Comparison of ENCODE assay signal across 16 cellular contexts in the genomic region with DNA sequence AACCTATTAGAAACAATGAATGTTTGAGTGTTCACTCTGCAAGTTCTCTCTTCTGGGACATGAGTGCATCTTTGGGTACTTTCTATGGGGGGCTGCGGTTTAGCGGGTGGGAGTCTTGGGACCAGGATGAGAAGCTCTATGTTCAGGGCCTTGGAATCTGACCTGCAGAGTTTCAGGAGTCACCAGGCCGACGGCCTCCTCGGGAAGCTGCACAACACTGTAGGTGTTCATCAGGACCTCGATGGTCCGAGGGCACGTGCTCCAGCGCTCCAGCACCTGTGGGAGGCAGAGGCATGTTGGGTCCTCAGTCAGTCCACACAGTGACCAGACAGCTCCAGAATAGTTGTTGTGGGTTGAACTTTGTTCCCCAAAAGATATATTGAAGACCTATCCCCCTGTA. TPM values are rescaled to one million over a fixed set of nuclear protein-coding genes. Genes with fewer than 3 reads are reported as not detected.
DNase-seq lines count a peak whose midpoint lies in the region; ATAC-seq, FAIRE-seq and TF ChIP-seq lines count a peak whose summit lies in the region.
"Had no signal": no experiment of that assay in that cellular context is flagged by ENCODE, and none has a peak within 500 bp of the region (broad histone marks: within the 10 kb centered on the region; RNA-seq: fewer than 3 reads in every experiment).

No MANE protein-coding gene starts in this region.

- no peak overlapping the region for H3K27ac Mint-ChIP-seq in activated B cell treated with CpG ODN at 0.5 μM for 24 hours

- H3K27ac ChIP-seq in stomach: no peak overlapping the region
- H3K27ac ChIP-seq: 22Rv1, BLaER1, HL-60 had no signal

- no peaks in the 10 kb centered on the region for H3K9me3 Mint-ChIP-seq in activated B cell treated with CpG ODN at 0.5 μM for 24 hours

- no peak overlapping the region for H3K4me3 Mint-ChIP-seq in activated B cell treated with CpG ODN at 0.5 μM for 24 hours

- no peak for ATAC-seq in activated B cell treated with CpG ODN at 0.5 μM for 24 hours (ENCODE audit: low read depth)
- ATAC-seq: GM12878 had no signal

- H3K9me3 ChIP-seq in stomach: no peaks in the 10 kb centered on the region

- no peak for FAIRE-seq in H54 (lab: Jason Lieb, UNC)
- FAIRE-seq: GM12878, GM18507 had no signal

- DNase-seq in activated CD8-positive, alpha-beta memory T cell treated with anti-CD3 and anti-CD28 coated beads, Interleukin-2, amount 50 U/mL, for 48 hours: peak; percentile 30
- no peak for DNase-seq in activated CD8-positive, alpha-beta memory T cell treated with anti-CD3 and anti-CD28 coated beads for 24 hours
- DNase-seq in activated B cell treated with CpG ODN at 0.5 μM for 24 hours (peak; percentile 8), mesenteric fat pad (ENCODE audit: low spot score) (peak; percentile 67), stomach (peak; percentile 9), UCSD-AML1 (lab: John Stamatoyannopoulos, UW; ENCODE audit: unreplicated experiment) (no peak), H54 (ENCODE audit: insufficient read length, low spot score) (no peak), NCI-H1105 treated with DMSO at 0.1 percent for 48 hours (lab: John Stamatoyannopoulos, UW) (no peak)
- DNase-seq: AML-193 had no signal

- H3K4me3 ChIP-seq in stomach: no peak overlapping the region
- H3K4me3 ChIP-seq: BLaER1, GM12878 had no signal

- H3K27me3 Mint-ChIP-seq in activated B cell treated with CpG ODN at 0.5 μM for 24 hours: peaks cover 41% of the 10 kb centered on the region

- H3K36me3 ChIP-seq in stomach: no peaks in the 10 kb centered on the region
- H3K36me3 ChIP-seq: BLaER1 had no signal

- POLR2A ChIA-PET in activated B cell treated with CpG ODN at 0.5 μM for 24 hours (lab: Charles Lee): no interaction called here

- no peak for TF ChIP-seq EP300 in stomach (IDR thresholded peaks at IDR 0.05)

- peaks cover 0 to 10% (median 5%) of the 10 kb centered on the region in 4 donors for H3K4me1 ChIP-seq in stomach
- H3K4me1 ChIP-seq: BLaER1 had no signal

- TF ChIP-seq POLR2A in stomach (IDR thresholded peaks at IDR 0.05) (no peak), H54 (IDR thresholded peaks at IDR 0.05; ENCODE audit: low read depth, low read length) (no peak)

- no peak for TF ChIP-seq CTCF in activated B cell treated with CpG ODN at 0.5 μM for 24 hours (IDR thresholded peaks at IDR 0.05)
- no peak for TF ChIP-seq CTCF in stomach (IDR thresholded peaks at IDR 0.05)

- H3K27me3 ChIP-seq in stomach: peaks cover 0 to 95% (median 47%) of the 10 kb centered on the region in 3 donors

- WGBS in stomach, 5 donors: 87 to 93% (median 90%) methylated on average over 9 of the region's 9 CpGs

- peaks cover 2% of the 10 kb centered on the region for H3K4me1 Mint-ChIP-seq in activated B cell treated with CpG ODN at 0.5 μM for 24 hours

- intact Hi-C loops in activated B cell treated with CpG ODN at 0.5 μM for 24 hours (cut with micrococcal nuclease): no loop called here
- intact Hi-C loops in stomach (cut with DNase I; ENCODE audit: low total_unique reads): no loop called here

- CTCF ChIA-PET in activated B cell treated with CpG ODN at 0.5 μM for 24 hours (lab: Charles Lee): interaction anchor here (1.2 kb wide), 1 partner anchor 8 kb away, joined by 3 read pairs; no protein-coding TSS in a partner anchor

- no peaks in the 10 kb centered on the region for H3K36me3 Mint-ChIP-seq in activated B cell treated with CpG ODN at 0.5 μM for 24 hours (ENCODE audit: low read depth)

RNA-seq across cellular contexts. Expression of gene GBX1, which starts 8.9 kb away (rescaled TPM):
- total RNA-seq in activated B cell treated with CpG ODN at 0.5 μM for 24 hours (not detected in 2 replicates), mesenteric fat pad (not detected), stomach (not detected)
- polyA plus RNA-seq in stomach: not detected
- total RNA-seq: Daoy, GM12878, H4 had no signal
- polyA plus RNA-seq: GM12878 had no signal

RNA-seq across cellular contexts. Expression of gene ASB10, which starts 10.6 kb away (rescaled TPM):
- not detected in 2 replicates for total RNA-seq in activated B cell treated with CpG ODN at 0.5 μM for 24 hours
- total RNA-seq in mesenteric fat pad: not detected
- total RNA-seq in stomach: not detected
- polyA plus RNA-seq in stomach: under 1 TPM in 1 of 3 donors, not detected in 2; 0.05 TPM
- total RNA-seq: Daoy, GM12878, H4 had no signal
- polyA plus RNA-seq: GM12878 had no signal

RNA-seq across cellular contexts. Expression of gene H2BK1, which starts 33.9 kb away (rescaled TPM):
- 0.76 and 1.8 TPM in 2 replicates for total RNA-seq in activated B cell treated with CpG ODN at 0.5 μM for 24 hours
- total RNA-seq in mesenteric fat pad: not detected
- not detected for total RNA-seq in stomach
- not detected for polyA plus RNA-seq in stomach
- total RNA-seq: Daoy had no signal
- polyA plus RNA-seq: GM12878 had no signal

RNA-seq across cellular contexts. Expression of gene ABCF2, which starts 50.6 kb away (rescaled TPM):
- total RNA-seq in activated B cell treated with CpG ODN at 0.5 μM for 24 hours (47.3 and 52.4 TPM in 2 replicates), mesenteric fat pad (38.1 TPM), stomach (10 to 100 TPM in 3 of 5 donors, 1 to 10 TPM in 2; 5.2 to 28.0 (median 13.4) TPM)
- 10 to 100 TPM; 14.3 to 16.3 (median 16.1) TPM for polyA plus RNA-seq in stomach

RNA-seq across cellular contexts. Expression of gene CHPF2, which starts 55.9 kb away (rescaled TPM):
- total RNA-seq in activated B cell treated with CpG ODN at 0.5 μM for 24 hours (32.4 and 41.2 TPM in 2 replicates), mesenteric fat pad (42.1 TPM), stomach (100 to 1,000 TPM in 1 of 5 donors, 10 to 100 TPM in 4; 12.8 to 100 (median 66.9) TPM)
- 10 to 100 TPM in 2 of 3 donors, 1 to 10 TPM in 1; 5.8 to 15.5 (median 13.8) TPM for polyA plus RNA-seq in stomach

Comparison
In these comparisons a context has a peak if more than half of its experiments do, and no peak if none do; other contexts are left out.
1. DNase-seq: peak in activated CD8-positive, alpha-beta memory T cell treated with anti-CD3 and anti-CD28 coated beads, Interleukin-2, amount 50 U/mL, for 48 hours (single experiment), activated B cell treated with CpG ODN at 0.5 μM for 24 hours (single experiment), mesenteric fat pad (single experiment) and stomach (single experiment); none in activated CD8-positive, alpha-beta memory T cell treated with anti-CD3 and anti-CD28 coated beads for 24 hours (single experiment), UCSD-AML1 (single experiment), H54 (single experiment) and NCI-H1105 treated with DMSO at 0.1 percent for 48 hours (single experiment).